ENCODE assay signal across 17 cellular contexts in the genomic region with DNA sequence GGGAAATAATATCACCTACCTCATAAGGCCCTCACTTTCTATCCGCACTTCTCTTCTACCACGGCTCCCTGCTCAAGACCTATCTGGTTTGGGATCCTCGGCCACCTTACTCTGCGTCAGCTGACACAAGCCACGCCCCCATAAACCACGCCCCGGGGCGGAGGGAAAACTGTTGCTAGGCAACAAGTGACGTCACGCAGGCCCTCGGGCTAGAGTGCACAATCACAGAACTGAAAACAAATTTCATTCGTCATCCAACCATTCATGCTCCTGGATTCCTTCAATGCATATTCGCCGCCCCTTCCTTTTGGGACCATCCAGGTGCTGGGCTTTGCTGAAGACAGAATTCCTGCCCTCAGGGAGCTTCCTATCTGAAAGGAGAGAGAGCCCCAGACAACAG.
DNase-seq lines count a peak whose midpoint lies in the region; ATAC-seq and TF ChIP-seq lines count a peak whose summit lies in the region.
"Had no signal": no experiment of that assay in that cellular context is flagged by ENCODE, and none has a peak within 500 bp of the region (broad histone marks: within the 10 kb centered on the region; RNA-seq: fewer than 3 reads in every experiment).

No MANE protein-coding gene starts in this region.

- no peaks in the 10 kb centered on the region for H3K9me3 Mint-ChIP-seq in activated T-cell treated with anti-CD3 and anti-CD28 coated beads, Interleukin-2, amount 50 U/mL, for 4 hours
- peaks cover 3 to 9% of the 10 kb centered on the region in 2 donors for H3K9me3 Mint-ChIP-seq in stimulated activated naive B cell treated with anti-CD40 and anti-IgM and Interleukin-4, amounts not matched to agents 10 μg/mL and 1 μg/mL and 100 μg/mL, for 72 hours

- in situ Hi-C loops in brain microvascular endothelial cell (cut with HindIII; ENCODE audit: low pct_ligation_motif_present, low sequenced_read_pairs) = no loop called here

- no peaks in the 10 kb centered on the region for H3K27me3 ChIP-seq in brain microvascular endothelial cell (replicated peaks)
- H3K27me3 ChIP-seq: BLaER1, Peyer's patch, upper lobe of right lung had no signal

- TF ChIP-seq CTCF in brain microvascular endothelial cell (IDR thresholded peaks at IDR 0.05; ENCODE audit: low read depth, low read length, missing control alignments) = no peak

- H3K27me3 Mint-ChIP-seq in activated T-cell treated with anti-CD3 and anti-CD28 coated beads, Interleukin-2, amount 50 U/mL, for 4 hours (ENCODE audit: low read depth) = no peaks in the 10 kb centered on the region
- H3K27me3 Mint-ChIP-seq in stimulated activated naive B cell treated with anti-CD40 and anti-IgM and Interleukin-4, amounts not matched to agents 10 μg/mL and 1 μg/mL and 100 μg/mL, for 72 hours = peaks cover 0 to 5% of the 10 kb centered on the region in 2 donors
- H3K27me3 Mint-ChIP-seq: naive thymus-derived CD8-positive, alpha-beta T cell had no signal

- no peak for TF ChIP-seq POLR2A in GM18505 (IDR thresholded peaks at IDR 0.05; ENCODE audit: borderline replicate concordance, extremely low read depth, insufficient read depth, insufficient read length)

- ATAC-seq in activated T-cell treated with anti-CD3 and anti-CD28 coated beads, Interleukin-2, amount 50 U/mL, for 4 hours = no peak
- no peak for ATAC-seq in stimulated activated naive B cell treated with anti-CD40 and anti-IgM and Interleukin-4, amounts not matched to agents 10 μg/mL and 1 μg/mL and 100 μg/mL, for 72 hours (replicated peaks)
- ATAC-seq in GM18868 (IDR thresholded peaks at IDR 0.05; ENCODE audit: unreplicated experiment) (no peak), GM18505 (IDR thresholded peaks at IDR 0.05; ENCODE audit: unreplicated experiment) (no peak), HG03159 (IDR thresholded peaks at IDR 0.05; ENCODE audit: unreplicated experiment) (no peak)
- ATAC-seq: gastrocnemius medialis; naive thymus-derived CD8-positive, alpha-beta T cell; upper lobe of right lung had no signal

- no peak overlapping the region for H3K27ac ChIP-seq in brain microvascular endothelial cell
- H3K27ac ChIP-seq: BLaER1, gastrocnemius medialis, Peyer's patch, upper lobe of right lung had no signal

- H3K27ac Mint-ChIP-seq in stimulated activated naive B cell treated with anti-CD40 and anti-IgM and Interleukin-4, amounts not matched to agents 10 μg/mL and 1 μg/mL and 100 μg/mL, for 72 hours = no peak overlapping the region

- H3K4me3 Mint-ChIP-seq in activated T-cell treated with anti-CD3 and anti-CD28 coated beads, Interleukin-2, amount 50 U/mL, for 4 hours = no peak overlapping the region
- H3K4me3 Mint-ChIP-seq in stimulated activated naive B cell treated with anti-CD40 and anti-IgM and Interleukin-4, amounts not matched to agents 10 μg/mL and 1 μg/mL and 100 μg/mL, for 72 hours = no peak overlapping the region
- H3K4me3 Mint-ChIP-seq: naive thymus-derived CD8-positive, alpha-beta T cell had no signal

- H3K4me1 Mint-ChIP-seq in activated T-cell treated with anti-CD3 and anti-CD28 coated beads, Interleukin-2, amount 50 U/mL, for 4 hours (ENCODE audit: low read depth) = no peaks in the 10 kb centered on the region
- H3K4me1 Mint-ChIP-seq in stimulated activated naive B cell treated with anti-CD40 and anti-IgM and Interleukin-4, amounts not matched to agents 10 μg/mL and 1 μg/mL and 100 μg/mL, for 72 hours = no peaks in the 10 kb centered on the region
- H3K4me1 Mint-ChIP-seq: naive thymus-derived CD8-positive, alpha-beta T cell had no signal

- H3K36me3 ChIP-seq in brain microvascular endothelial cell (replicated peaks) = no peaks in the 10 kb centered on the region
- H3K36me3 ChIP-seq: BLaER1, gastrocnemius medialis, Peyer's patch, upper lobe of right lung had no signal

- DNase-seq in activated T-cell treated with anti-CD3 and anti-CD28 coated beads, Interleukin-2, amount 50 U/mL, for 1 hour = peak; percentile 23
- DNase-seq in activated T-cell treated with anti-CD3 and anti-CD28 coated beads, Interleukin-2, amount 50 U/mL, for 4 hours = no peak
- peak; percentile 16 for DNase-seq in NAMALWA (ENCODE audit: low spot score)
- peak; percentile 6 for DNase-seq in brain microvascular endothelial cell
- DNase-seq in stimulated activated naive B cell treated with anti-CD40 and anti-IgM and Interleukin-4, amounts not matched to agents 10 μg/mL and 1 μg/mL and 100 μg/mL, for 72 hours = peak; percentile 4
- DNase-seq: activated CD4-positive, CD25-positive, alpha-beta regulatory T cell; activated naive CD4-positive, alpha-beta T cell; gastrocnemius medialis; NCI-H2029 treated with DMSO at 0.1 percent for 48 hours; Peyer's patch; upper lobe of right lung had no signal

- H3K4me3 ChIP-seq in brain microvascular endothelial cell (ENCODE audit: low read depth, low read length) = no peak overlapping the region
- H3K4me3 ChIP-seq: BLaER1, gastrocnemius medialis, Peyer's patch, smooth muscle cell, upper lobe of right lung had no signal

- no peaks in the 10 kb centered on the region for H3K36me3 Mint-ChIP-seq in activated T-cell treated with anti-CD3 and anti-CD28 coated beads, Interleukin-2, amount 50 U/mL, for 4 hours (ENCODE audit: insufficient read depth)
- peaks cover 0 to 6% of the 10 kb centered on the region in 2 donors for H3K36me3 Mint-ChIP-seq in stimulated activated naive B cell treated with anti-CD40 and anti-IgM and Interleukin-4, amounts not matched to agents 10 μg/mL and 1 μg/mL and 100 μg/mL, for 72 hours
